In the genomic region with DNA sequence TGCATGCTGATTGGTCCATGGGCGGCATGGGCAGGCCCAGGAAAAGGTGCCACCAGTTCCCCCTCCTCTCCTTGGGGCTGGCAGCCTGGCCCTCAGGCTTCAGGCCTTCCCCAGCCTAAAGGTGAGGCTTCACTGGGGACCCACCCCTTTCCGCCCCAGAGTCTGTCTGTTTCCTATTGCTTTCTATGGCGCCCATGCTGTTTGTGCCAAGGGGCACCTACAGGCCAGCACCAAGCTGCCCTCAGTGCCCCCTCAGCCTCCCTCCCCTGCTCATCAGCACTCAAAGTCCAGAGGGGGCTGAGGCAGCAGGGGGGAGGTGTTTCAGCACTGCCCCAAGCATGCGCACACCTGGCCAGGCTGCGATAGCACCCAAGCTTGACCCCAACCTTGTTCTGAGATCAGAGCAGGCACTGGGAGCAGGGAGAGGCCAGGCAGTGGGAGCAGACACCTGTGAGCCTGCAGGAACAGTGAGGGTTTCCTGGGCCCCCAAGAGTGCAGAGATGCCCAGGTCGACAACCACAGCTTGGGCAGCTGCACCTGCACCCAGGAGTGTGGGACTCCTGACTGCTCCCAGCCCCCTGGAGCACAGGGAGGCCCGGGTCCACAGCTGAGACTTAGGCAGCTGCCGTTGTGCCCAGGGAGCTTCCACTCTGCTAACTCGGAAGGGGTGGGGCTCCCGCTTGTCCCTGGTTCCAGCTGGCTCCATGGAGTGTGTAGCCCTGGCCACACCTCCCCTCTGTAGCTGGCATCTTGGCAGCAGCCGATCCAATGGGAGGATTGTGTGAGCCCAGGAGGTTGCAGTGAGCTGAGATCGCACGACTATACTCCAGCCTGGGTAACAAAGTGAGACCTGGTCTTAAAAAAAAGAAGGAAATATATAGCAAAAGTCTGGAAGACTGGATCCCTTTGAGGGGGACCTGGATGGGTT, we compare ENCODE assay signal across 9 cellular contexts.
DNase-seq lines count a peak whose midpoint lies in the region; ATAC-seq and TF ChIP-seq lines count a peak whose summit lies in the region.
"Had no signal": no experiment of that assay in that cellular context is flagged by ENCODE, and none has a peak within 500 bp of the region (broad histone marks: within the 10 kb centered on the region; RNA-seq: fewer than 3 reads in every experiment).

No MANE protein-coding gene starts in this region.

- H3K4me3 ChIP-seq in A673 (ENCODE audit: low read depth, low read length, poor library complexity, severe bottlenecking): no peak overlapping the region
- no peak overlapping the region for H3K4me3 ChIP-seq in lower lobe of right lung
- no peak overlapping the region for H3K4me3 ChIP-seq in CD4-positive, alpha-beta memory T cell (ENCODE audit: low read length in 2 of 2)
- H3K4me3 ChIP-seq: GM12878 had no signal

- H3K27ac Mint-ChIP-seq in Calu3 (ENCODE audit: unreplicated experiment): no peak overlapping the region
- H3K27ac Mint-ChIP-seq in CD4-positive, alpha-beta memory T cell: peak overlapping the region in 1 of 7 donors; percentile 62

- no peaks in the 10 kb centered on the region for H3K4me1 ChIP-seq in A673 (ENCODE audit: insufficient read depth, low read length, poor library complexity, severe bottlenecking)
- H3K4me1 ChIP-seq in lower lobe of right lung: peaks cover 20% of the 10 kb centered on the region
- peaks cover 34% of the 10 kb centered on the region for H3K4me1 ChIP-seq in CD4-positive, alpha-beta memory T cell (ENCODE audit: insufficient read depth, low read length)

- no peaks in the 10 kb centered on the region for H3K9me3 Mint-ChIP-seq in Calu3 (ENCODE audit: low read depth, unreplicated experiment)
- no peaks in the 10 kb centered on the region for H3K9me3 Mint-ChIP-seq in CD4-positive, alpha-beta memory T cell

- no peaks in the 10 kb centered on the region for H3K27me3 Mint-ChIP-seq in Calu3 (ENCODE audit: unreplicated experiment)
- no peaks in the 10 kb centered on the region for H3K27me3 Mint-ChIP-seq in CD4-positive, alpha-beta memory T cell

- no TSS peak for BruUV-seq in A673 (replicated peaks; lab: Mats Ljungman, UMichigan)
- BruUV-seq in Calu3 (replicated peaks; lab: Mats Ljungman, UMichigan): no TSS peak

- peaks cover 29% of the 10 kb centered on the region for H3K4me1 Mint-ChIP-seq in Calu3 (ENCODE audit: low read depth, unreplicated experiment)
- H3K4me1 Mint-ChIP-seq in CD4-positive, alpha-beta memory T cell: peaks cover 19 to 36% (median 28%) of the 10 kb centered on the region in 4 donors

- H3K36me3 ChIP-seq in A673 (ENCODE audit: insufficient read depth, low read length, poor library complexity, severe bottlenecking): no peaks in the 10 kb centered on the region
- H3K36me3 ChIP-seq in lower lobe of right lung: no peaks in the 10 kb centered on the region
- no peaks in the 10 kb centered on the region for H3K36me3 ChIP-seq in CD4-positive, alpha-beta memory T cell (ENCODE audit: insufficient read depth, low read length)

- H3K36me3 Mint-ChIP-seq in Calu3 (ENCODE audit: insufficient read depth, unreplicated experiment): peaks cover 18% of the 10 kb centered on the region
- H3K36me3 Mint-ChIP-seq in CD4-positive, alpha-beta memory T cell: no peaks in the 10 kb centered on the region

- CTCF ChIA-PET in A673 (lab: Charles Lee): interaction anchor here (0.9 to 1.1 kb wide), 2 partner anchors 104 to 106 kb away, joined by 3 read pairs; no protein-coding TSS in a partner anchor
- CTCF ChIA-PET in Calu3 (lab: Charles Lee): interaction anchor here (1.6 kb wide), 1 partner anchor 105 kb away, joined by 3 read pairs; no protein-coding TSS in a partner anchor
- CTCF ChIA-PET in CD4-positive, alpha-beta memory T cell (lab: Charles Lee; ENCODE audit: partially characterized antibody): interaction anchor here (1.1 to 8.7 kb wide), 3 partner anchors 11 to 104 kb away, joined by 3 to 97 read pairs (median 19); a partner anchor contains a TSS

- POLR2A ChIA-PET in A673 (lab: Charles Lee; ENCODE audit: low non-redundant PET): no interaction called here
- POLR2A ChIA-PET in CD4-positive, alpha-beta memory T cell (lab: Charles Lee; ENCODE audit: partially characterized antibody): interaction anchor here (1.7 to 3.6 kb wide), 2 partner anchors 105 to 133 kb away, joined by 6 to 32 read pairs; no protein-coding TSS in a partner anchor

- no peak overlapping the region for H3K27ac ChIP-seq in A673 (ENCODE audit: low read depth, low read length, poor library complexity, severe bottlenecking)
- no peak overlapping the region for H3K27ac ChIP-seq in lower lobe of right lung
- H3K27ac ChIP-seq in CD4-positive, alpha-beta memory T cell (ENCODE audit: low read depth, low read length): no peak overlapping the region

- peak; percentile 72 for DNase-seq in A673 (ENCODE audit: low spot score)
- DNase-seq in NCI-H1092 (lab: John Stamatoyannopoulos, UW): peak; percentile 18
- DNase-seq in amygdala (lab: John Stamatoyannopoulos, UW): peak in 32 of 56 donors; percentile 7 to 72 (median 48)
- DNase-seq in lower lobe of right lung: peak; percentile 59
- no peak for DNase-seq in T1000 (lab: John Stamatoyannopoulos, UW)
- DNase-seq in Calu3: no peak
- DNase-seq in CD4-positive, alpha-beta memory T cell: no peak
- DNase-seq in germinal center (ENCODE audit: low spot score): no peak

- peak; percentile 35 to 56 for ATAC-seq in lower lobe of right lung
- ATAC-seq: GM12878 had no signal

- no peak overlapping the region for H3K4me3 Mint-ChIP-seq in Calu3 (ENCODE audit: low read depth, unreplicated experiment)
- no peak overlapping the region for H3K4me3 Mint-ChIP-seq in CD4-positive, alpha-beta memory T cell

- intact Hi-C loops in A673 (cut with micrococcal nuclease; ENCODE audit: unreplicated experiment) (no loop called here), lower lobe of right lung (cut with DNase I) (no loop called here), Calu3 (cut with micrococcal nuclease; ENCODE audit: unreplicated experiment) (loop anchor here (5.0 kb wide), 1 partner anchor 83 kb away; no protein-coding TSS in a partner anchor)
- intact Hi-C loops in CD4-positive, alpha-beta memory T cell (cut with micrococcal nuclease): loop anchor here (10.0 kb wide), 1 partner anchor 400 kb away; no protein-coding TSS in a partner anchor

- H3K9me3 ChIP-seq in A673 (ENCODE audit: low read depth, low read length, poor library complexity, severe bottlenecking): no peaks in the 10 kb centered on the region
- no peaks in the 10 kb centered on the region for H3K9me3 ChIP-seq in lower lobe of right lung
- H3K9me3 ChIP-seq in CD4-positive, alpha-beta memory T cell (ENCODE audit: control insufficient read depth in 1 of 2, low read length in 2 of 2): no peaks in the 10 kb centered on the region

- no peaks in the 10 kb centered on the region for H3K27me3 ChIP-seq in A673 (replicated peaks; ENCODE audit: insufficient read depth, low read depth, low read length, poor library complexity)
- H3K27me3 ChIP-seq in lower lobe of right lung (ENCODE audit: low read depth): no peaks in the 10 kb centered on the region
- H3K27me3 ChIP-seq in CD4-positive, alpha-beta memory T cell (ENCODE audit: insufficient read depth, low read length): no peaks in the 10 kb centered on the region

- TF ChIP-seq CTCF in A673 (conservative IDR thresholded peaks at IDR 0.05; ENCODE audit: low read depth, low read length) (no peak), lower lobe of right lung (IDR thresholded peaks at IDR 0.05) (no peak), Calu3 (IDR thresholded peaks at IDR 0.05; ENCODE audit: unreplicated experiment) (no peak)

Comparison
In these comparisons a context has a peak if more than half of its experiments do, and no peak if none do; other contexts are left out.
1. DNase-seq: peak in A673 (single experiment), NCI-H1092 (single experiment), amygdala (32 of 56) and lower lobe of right lung (single experiment); none in T1000 (single experiment), Calu3 (single experiment), CD4-positive, alpha-beta memory T cell (0 of 5) and germinal center (single experiment).
2. intact Hi-C loops: an anchor here in Calu3 (5.0 kb wide) and CD4-positive, alpha-beta memory T cell (10.0 kb wide); none called in A673 and lower lobe of right lung.